Comparison of ENCODE assay signal across 9 cellular contexts in genomic region chr4:15400911-15401671, GRCh38. TPM values are rescaled to one million over a fixed set of nuclear protein-coding genes. Genes with fewer than 3 reads are reported as not detected.
DNase-seq lines count a peak whose midpoint lies in the region; ATAC-seq and TF ChIP-seq lines count a peak whose summit lies in the region.
"Had no signal": no experiment of that assay in that cellular context is flagged by ENCODE, and none has a peak within 500 bp of the region (broad histone marks: within the 10 kb centered on the region; RNA-seq: fewer than 3 reads in every experiment).

No MANE protein-coding gene starts in this region.

- H3K27me3 ChIP-seq in BLaER1 treated with 17β-estradiol and CSF1 and Interleukin-3, amounts not matched to agents 10 nM and 100 nM, result no peaks in the 10 kb centered on the region
- no peaks in the 10 kb centered on the region for H3K27me3 ChIP-seq in lower lobe of right lung (ENCODE audit: low read depth)
- H3K27me3 ChIP-seq in suprapubic skin, result no peaks in the 10 kb centered on the region

- peak overlapping the region; percentile 51 to 97 (median 93); a peak in 21 of 22 replicates for H3K27ac ChIP-seq in BLaER1 treated with 17β-estradiol and CSF1 and Interleukin-3, amounts not matched to agents 10 nM and 100 nM
- H3K27ac ChIP-seq in lower lobe of right lung (peak overlapping the region; percentile 66), suprapubic skin (peak overlapping the region; percentile 26)

- H3K4me1 ChIP-seq in BLaER1 treated with 17β-estradiol and CSF1 and Interleukin-3, amounts not matched to agents 10 nM and 100 nM, result peaks cover 75 to 94% (median 78%) of the 10 kb centered on the region in 10 experiments
- H3K4me1 ChIP-seq in lower lobe of right lung (peaks cover 27% of the 10 kb centered on the region), suprapubic skin (peaks cover 41% of the 10 kb centered on the region)

- WGBS in suprapubic skin, result 15% methylated on average over 9 of the region's 9 CpGs

- TF ChIP-seq EP300 in suprapubic skin (IDR thresholded peaks at IDR 0.05), result no peak

- no peaks in the 10 kb centered on the region for H4K20me1 ChIP-seq in BLaER1 treated with 17β-estradiol and CSF1 and Interleukin-3, amounts not matched to agents 10 nM and 100 nM

- TF ChIP-seq CTCF in astrocyte of the spinal cord (IDR thresholded peaks at IDR 0.05; ENCODE audit: low read depth, low read length), result no peak
- no peak for TF ChIP-seq CTCF in lower lobe of right lung (IDR thresholded peaks at IDR 0.05)
- no peak for TF ChIP-seq CTCF in suprapubic skin (IDR thresholded peaks at IDR 0.05)

- ATAC-seq in GM21723 (IDR thresholded peaks at IDR 0.05; ENCODE audit: unreplicated experiment) (peak; percentile 74), lower lobe of right lung (peak; percentile 95)

- peak overlapping the region; percentile 5 to 54 (median 28); a peak in 11 of 20 replicates for H3K4me3 ChIP-seq in BLaER1 treated with 17β-estradiol and CSF1 and Interleukin-3, amounts not matched to agents 10 nM and 100 nM
- H3K4me3 ChIP-seq in astrocyte of the spinal cord (ENCODE audit: low read depth, low read length) (no peak overlapping the region), lower lobe of right lung (no peak overlapping the region), suprapubic skin (no peak overlapping the region)

- in situ Hi-C loops in astrocyte of the spinal cord (cut with HindIII; ENCODE audit: low sequenced_read_pairs), result no loop called here

- peak overlapping the region; percentile 13 to 83 (median 79); a peak in 20 of 22 replicates for H3K9ac ChIP-seq in BLaER1 treated with 17β-estradiol and CSF1 and Interleukin-3, amounts not matched to agents 10 nM and 100 nM

- H3K9me3 ChIP-seq in BLaER1 treated with 17β-estradiol and CSF1 and Interleukin-3, amounts not matched to agents 10 nM and 100 nM (replicated peaks in 1 of 11), result peaks cover 0 to 26% (median 16%) of the 10 kb centered on the region in 11 experiments; a peak in 17 of 22 replicates
- H3K9me3 ChIP-seq in lower lobe of right lung (no peaks in the 10 kb centered on the region), suprapubic skin (no peaks in the 10 kb centered on the region)

- H3K4me2 ChIP-seq in BLaER1 treated with 17β-estradiol and CSF1 and Interleukin-3, amounts not matched to agents 10 nM and 100 nM, result peak overlapping the region; percentile 80 to 92 (median 90)

- intact Hi-C loops in lower lobe of right lung (cut with DNase I), result no loop called here

- no peak for TF ChIP-seq POLR2A in suprapubic skin (IDR thresholded peaks at IDR 0.05)

- peak; percentile 89 to 91 for DNase-seq in NOMO-1 (lab: John Stamatoyannopoulos, UW; ENCODE audit: unreplicated experiment in 2 of 2)
- DNase-seq in astrocyte of the spinal cord (ENCODE audit: low read depth, low spot score), result peak; percentile 65
- peak; percentile 85 for DNase-seq in lower lobe of right lung
- peak; percentile 80 to 83 for DNase-seq in suprapubic skin (ENCODE audit: low spot score in 2 of 2)
- no peak for DNase-seq in NCI-H748 treated with DMSO at 0.1 percent for 48 hours (lab: John Stamatoyannopoulos, UW)
- DNase-seq in superior temporal gyrus (ENCODE audit: extremely low spot score), result no peak

- H3K36me3 ChIP-seq in BLaER1 treated with 17β-estradiol and CSF1 and Interleukin-3, amounts not matched to agents 10 nM and 100 nM, result 0 out of 22 replicates have a peak, but pooled peaks cover 0 to 6% (median 0%) of the 10 kb centered on the region in 11 experiments
- H3K36me3 ChIP-seq in lower lobe of right lung, result no peaks in the 10 kb centered on the region
- H3K36me3 ChIP-seq in suprapubic skin, result no peaks in the 10 kb centered on the region

RNA-seq across cellular contexts. Expression of gene C1QTNF7, which starts 26.7 kb away (rescaled TPM):
- 10.7 TPM for total RNA-seq in lower lobe of right lung
- 1 to 10 TPM in 2 of 4 donors, under 1 TPM in 2; 0.80 to 6.5 (median 3.3) TPM for total RNA-seq in suprapubic skin
- total RNA-seq: endothelial cell of umbilical vein had no signal

Comparison
In these comparisons a context has a peak if more than half of its experiments do, and no peak if none do; other contexts are left out.
1. H3K27ac ChIP-seq: peak in every context shown above with its lines; median percentile 93 in BLaER1 treated with 17β-estradiol and CSF1 and Interleukin-3, amounts not matched to agents 10 nM and 100 nM; 66 in lower lobe of right lung; 26 in suprapubic skin.
2. H3K4me3 ChIP-seq: peak in BLaER1 treated with 17β-estradiol and CSF1 and Interleukin-3, amounts not matched to agents 10 nM and 100 nM (10 of 10); none in astrocyte of the spinal cord (single experiment), lower lobe of right lung (single experiment) and suprapubic skin (single experiment).
3. DNase-seq: peak in NOMO-1 (2 of 2), astrocyte of the spinal cord (single experiment), lower lobe of right lung (single experiment) and suprapubic skin (2 of 2); none in NCI-H748 treated with DMSO at 0.1 percent for 48 hours (single experiment) and superior temporal gyrus (single experiment).